25 cellular contexts compared by ENCODE assay signal in the genomic region with DNA sequence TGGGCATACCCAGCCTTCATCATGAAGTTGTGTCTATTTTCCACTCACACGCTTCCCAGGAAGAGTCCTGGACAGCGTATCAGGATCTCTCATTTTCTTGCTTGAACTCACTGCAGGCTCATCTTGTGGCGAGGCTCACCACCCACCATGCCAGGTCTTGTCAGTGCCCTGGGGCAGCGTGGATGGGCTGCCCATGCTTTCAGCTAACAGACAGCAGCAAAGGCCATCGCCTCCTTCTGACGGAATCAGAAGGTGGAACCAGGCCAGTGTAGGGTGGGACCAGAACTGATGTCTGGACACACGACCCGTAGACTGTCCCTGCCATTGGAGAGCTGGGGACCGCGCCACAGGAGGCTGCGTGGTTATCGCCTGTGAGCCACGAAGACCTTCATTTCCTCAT.
"Had no signal": no experiment of that assay in that cellular context is flagged by ENCODE, and none has a peak within 500 bp of the region (broad histone marks: within the 10 kb centered on the region; RNA-seq: fewer than 3 reads in every experiment).

No MANE protein-coding gene starts in this region.

- ATAC-seq: activated T-cell treated with anti-CD3 and anti-CD28 coated beads, Interleukin-2, amount 50 U/mL, for 4 hours; T-cell had no signal

- H3K27me3 ChIP-seq: cardiac muscle cell, MG63, Peyer's patch had no signal

- H3K36me3 ChIP-seq: cardiac muscle cell, MG63, Peyer's patch had no signal

- H3K27ac ChIP-seq: cardiac muscle cell, Peyer's patch had no signal

- H3K4me1 ChIP-seq: Peyer's patch had no signal

- DNase-seq: activated B cell treated with CpG ODN at 0.5 μM for 24 hours; activated CD4-positive, alpha-beta T cell treated with anti-CD3 and anti-CD28 coated beads for 1 hour; activated CD4-positive, alpha-beta T cell treated with anti-CD3 and anti-CD28 coated beads, Interleukin-2, amount 10 ng/mL, durations not matched to agents 24 days and 14 days; activated CD4-positive, alpha-beta T cell treated with anti-CD3 and anti-CD28 coated beads, Interleukin-2, amount 50 U/mL, for 48 hours; activated gamma-delta T cell; activated naive CD4-positive, alpha-beta T cell treated with anti-CD3 and anti-CD28 coated beads for 36 hours; activated T-cell treated with anti-CD3 and anti-CD28 coated beads, Interleukin-2, amount 50 U/mL, for 4 hours; amygdala; MG63; NCI-H1105; NCI-H1436; NCI-H1694 treated with DMSO at 0.1 percent for 48 hours; NCI-H2029 treated with DMSO at 0.1 percent for 48 hours; NCI-H345; NCI-H510A; NCI-H526 treated with DMSO at 0.1 percent for 48 hours; NCI-H82; SHP77; T-cell; T-helper 2 cell; T1000 had no signal

- H3K9me3 ChIP-seq: MG63, Peyer's patch had no signal

- H3K4me3 ChIP-seq: cardiac muscle cell, MG63, Peyer's patch had no signal

- FAIRE-seq: astrocyte, TTC549 had no signal
